ENCODE assay signal across 30 cellular contexts in the genomic region with DNA sequence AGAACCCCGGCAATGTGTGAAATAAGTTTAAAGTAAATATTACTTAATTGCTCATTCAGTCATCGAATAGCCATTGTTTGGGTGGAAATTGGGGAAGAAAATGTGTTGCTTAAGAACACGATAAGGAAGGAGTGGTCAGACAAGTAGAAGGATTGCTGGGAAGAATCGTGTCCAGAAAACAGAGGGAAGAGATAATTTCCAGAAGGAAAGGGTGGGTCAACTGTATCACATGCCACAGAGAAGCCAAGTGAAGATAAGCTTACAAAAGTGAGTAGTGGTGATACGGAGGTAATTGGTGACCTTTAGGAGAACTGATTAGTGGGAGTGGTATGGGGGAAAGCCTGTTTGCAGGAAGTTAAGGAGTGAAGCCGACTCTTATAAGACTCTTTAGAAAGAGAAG.
"Had no signal": no experiment of that assay in that cellular context is flagged by ENCODE, and none has a peak within 500 bp of the region (broad histone marks: within the 10 kb centered on the region; RNA-seq: fewer than 3 reads in every experiment).

No MANE protein-coding gene starts in this region.

- DNase-seq: activated B cell treated with CpG ODN at 0.5 μM for 24 hours; activated CD4-positive, alpha-beta T cell treated with anti-CD3 and anti-CD28 coated beads, Interleukin-2, amount 50 U/mL, for 1 hour; activated CD8-positive, alpha-beta T cell treated with anti-CD3 and anti-CD28 coated beads for 36 hours; activated gamma-delta T cell treated with Interleukin-2 at 50 U/mL for 16 hours; activated naive CD4-positive, alpha-beta T cell treated with anti-CD3 and anti-CD28 coated beads, Interleukin-2, amount 50 U/mL, for 16 hours; activated T-cell treated with anti-CD3 and anti-CD28 coated beads, Interleukin-2, amount 50 U/mL, for 4 hours; amniotic stem cell; brain microvascular endothelial cell; caudate nucleus; left ventricle myocardium superior; mammary epithelial cell; naive B cell; nephron progenitor cell; small intestine; stimulated activated CD4-positive, alpha-beta T cell treated with anti-CD3 and anti-CD28 coated beads, Interleukin-4, amount 100 ng/mL, for 24 hours; stimulated activated CD8-positive, alpha-beta memory T cell treated with anti-CD3 and anti-CD28 coated beads, Interleukin-4, amount 100 ng/mL, for 48 hours; stimulated activated naive CD8-positive, alpha-beta T cell treated with anti-CD3 and anti-CD28 coated beads, Interleukin-15, amount 100 ng/mL, for 72 hours; substantia nigra; uterus had no signal

- H3K36me3 ChIP-seq: brain microvascular endothelial cell, gastroesophageal sphincter, neutrophil, uterus had no signal

- H2AFZ ChIP-seq: hepatocyte had no signal

- H3K27ac Mint-ChIP-seq: activated B cell treated with CpG ODN at 0.5 μM for 24 hours; activated CD8-positive, alpha-beta T cell treated with anti-CD3 and anti-CD28 coated beads for 36 hours; activated T-helper 17 cell treated with anti-CD3 and anti-CD28 coated beads, Interleukin-2, amount 50 U/mL, for 72 hours; dendritic cell treated with granulocyte-macrophage colony-stimulating factor and Interleukin-4, amounts not matched to agents 40 ng/mL and 50 ng/mL, for 4 days; mesothelial cell of epicardium; nephron progenitor cell; stimulated activated memory B cell treated with anti-CD40 and anti-IgM and Interleukin-4, amounts not matched to agents 10 μg/mL and 1 μg/mL and 100 μg/mL, for 72 hours; stimulated activated naive CD8-positive, alpha-beta T cell treated with anti-CD3 and anti-CD28 coated beads, Interleukin-15, amount 100 ng/mL, for 72 hours; type B pancreatic cell had no signal

- H3K27me3 ChIP-seq: brain microvascular endothelial cell, gastroesophageal sphincter, hepatocyte, neutrophil, uterus had no signal

- H3K79me2 ChIP-seq: hepatocyte had no signal

- ATAC-seq: activated CD8-positive, alpha-beta T cell treated with anti-CD3 and anti-CD28 coated beads for 36 hours; activated T-cell treated with anti-CD3 and anti-CD28 coated beads, Interleukin-2, amount 50 U/mL, for 4 hours; activated T-helper 17 cell treated with anti-CD3 and anti-CD28 coated beads, Interleukin-2, amount 50 U/mL, for 72 hours; gastroesophageal sphincter; left ventricle myocardium superior; sciatic nerve; stimulated activated memory B cell treated with anti-CD40 and anti-IgM and Interleukin-4, amounts not matched to agents 10 μg/mL and 1 μg/mL and 100 μg/mL, for 72 hours; stimulated activated naive CD8-positive, alpha-beta T cell treated with anti-CD3 and anti-CD28 coated beads, Interleukin-15, amount 100 ng/mL, for 72 hours had no signal

- FAIRE-seq: astrocyte, small intestine, TTC549 had no signal

- H3K4me2 ChIP-seq: hepatocyte had no signal

- H3K4me3 ChIP-seq: gastroesophageal sphincter, hepatocyte, uterus had no signal

- H3K4me3 Mint-ChIP-seq: activated B cell treated with CpG ODN at 0.5 μM for 24 hours; activated CD8-positive, alpha-beta T cell treated with anti-CD3 and anti-CD28 coated beads for 36 hours; activated T-cell treated with anti-CD3 and anti-CD28 coated beads, Interleukin-2, amount 50 U/mL, for 4 hours; activated T-helper 17 cell treated with anti-CD3 and anti-CD28 coated beads, Interleukin-2, amount 50 U/mL, for 72 hours; dendritic cell treated with granulocyte-macrophage colony-stimulating factor and Interleukin-4, amounts not matched to agents 40 ng/mL and 50 ng/mL, for 4 days; mesothelial cell of epicardium; naive B cell; nephron progenitor cell; stimulated activated memory B cell treated with anti-CD40 and anti-IgM and Interleukin-4, amounts not matched to agents 10 μg/mL and 1 μg/mL and 100 μg/mL, for 72 hours; stimulated activated naive CD8-positive, alpha-beta T cell treated with anti-CD3 and anti-CD28 coated beads, Interleukin-15, amount 100 ng/mL, for 72 hours; type B pancreatic cell had no signal

- H3K27ac ChIP-seq: brain microvascular endothelial cell, gastroesophageal sphincter, hepatocyte, neutrophil had no signal

- H3K9me3 ChIP-seq: gastroesophageal sphincter, neutrophil, uterus had no signal

- H3K4me1 ChIP-seq: gastroesophageal sphincter, uterus had no signal

- H3K27me3 Mint-ChIP-seq: activated B cell treated with CpG ODN at 0.5 μM for 24 hours; activated CD8-positive, alpha-beta T cell treated with anti-CD3 and anti-CD28 coated beads for 36 hours; activated T-helper 17 cell treated with anti-CD3 and anti-CD28 coated beads, Interleukin-2, amount 50 U/mL, for 72 hours; dendritic cell treated with granulocyte-macrophage colony-stimulating factor and Interleukin-4, amounts not matched to agents 40 ng/mL and 50 ng/mL, for 4 days; naive B cell; stimulated activated memory B cell treated with anti-CD40 and anti-IgM and Interleukin-4, amounts not matched to agents 10 μg/mL and 1 μg/mL and 100 μg/mL, for 72 hours; stimulated activated naive CD8-positive, alpha-beta T cell treated with anti-CD3 and anti-CD28 coated beads, Interleukin-15, amount 100 ng/mL, for 72 hours; type B pancreatic cell had no signal

- H3K9me3 Mint-ChIP-seq: activated B cell treated with CpG ODN at 0.5 μM for 24 hours; activated CD8-positive, alpha-beta T cell treated with anti-CD3 and anti-CD28 coated beads for 36 hours; dendritic cell treated with granulocyte-macrophage colony-stimulating factor and Interleukin-4, amounts not matched to agents 40 ng/mL and 50 ng/mL, for 4 days; mesothelial cell of epicardium; stimulated activated naive CD8-positive, alpha-beta T cell treated with anti-CD3 and anti-CD28 coated beads, Interleukin-15, amount 100 ng/mL, for 72 hours had no signal

- H3K36me3 Mint-ChIP-seq: naive B cell; stimulated activated memory B cell treated with anti-CD40 and anti-IgM and Interleukin-4, amounts not matched to agents 10 μg/mL and 1 μg/mL and 100 μg/mL, for 72 hours had no signal

- H3K4me1 Mint-ChIP-seq: activated B cell treated with CpG ODN at 0.5 μM for 24 hours; activated T-helper 17 cell treated with anti-CD3 and anti-CD28 coated beads, Interleukin-2, amount 50 U/mL, for 72 hours; naive B cell; stimulated activated memory B cell treated with anti-CD40 and anti-IgM and Interleukin-4, amounts not matched to agents 10 μg/mL and 1 μg/mL and 100 μg/mL, for 72 hours; stimulated activated naive CD8-positive, alpha-beta T cell treated with anti-CD3 and anti-CD28 coated beads, Interleukin-15, amount 100 ng/mL, for 72 hours had no signal
